Comparison of ENCODE assay signal across 7 cellular contexts in the genomic region with DNA sequence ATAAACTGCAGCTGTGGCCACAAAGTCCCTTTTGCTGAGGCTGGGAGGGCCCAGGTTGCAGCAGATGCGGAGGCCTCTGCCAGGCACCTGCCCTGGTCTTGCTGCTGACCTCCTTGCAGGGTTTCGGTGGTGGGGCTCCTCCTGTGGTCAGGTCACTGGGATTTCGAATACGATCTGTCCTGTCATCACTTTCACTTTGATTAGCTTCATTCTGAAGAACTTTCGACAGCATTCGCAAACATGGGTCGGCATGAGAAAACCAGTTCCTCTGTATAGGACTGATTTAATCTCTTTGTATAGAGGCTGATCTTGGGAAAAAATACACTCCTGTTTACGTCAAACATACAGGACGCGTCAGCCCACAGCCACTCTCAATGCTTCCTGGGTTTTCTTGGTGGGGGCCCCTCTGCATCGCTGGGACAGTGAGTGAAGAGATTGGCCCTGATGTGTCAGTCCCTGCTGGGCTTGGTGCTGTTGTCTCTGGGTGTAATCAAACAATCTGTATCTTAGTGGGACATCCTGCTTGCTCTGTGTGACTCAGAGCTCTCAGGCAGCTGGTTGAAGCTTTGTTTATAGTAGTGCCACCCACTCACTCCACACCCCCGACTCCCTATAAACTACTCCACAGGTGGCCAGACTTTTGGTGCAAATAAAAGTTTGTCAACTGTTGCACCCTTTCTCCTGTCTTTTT.
DNase-seq lines count a peak whose midpoint lies in the region; ATAC-seq lines count a peak whose summit lies in the region.

No MANE protein-coding gene starts in this region.

- H3K27ac Mint-ChIP-seq in activated naive CD8-positive, alpha-beta T cell treated with anti-CD3 and anti-CD28 coated beads, Interleukin-2, amount 50 U/mL, for 24 hours: peak overlapping the region; percentile 77

- peaks cover 66% of the 10 kb centered on the region for H3K4me1 Mint-ChIP-seq in activated naive CD8-positive, alpha-beta T cell treated with anti-CD3 and anti-CD28 coated beads, Interleukin-2, amount 50 U/mL, for 24 hours

- no peaks in the 10 kb centered on the region for H3K27me3 Mint-ChIP-seq in activated naive CD8-positive, alpha-beta T cell treated with anti-CD3 and anti-CD28 coated beads, Interleukin-2, amount 50 U/mL, for 24 hours

- DNase-seq in RPMI8226 (peak; percentile 89), non-pigmented ciliary epithelial cell (ENCODE audit: low read depth) (peak; percentile 23), UCSD-AML1 (lab: John Stamatoyannopoulos, UW; ENCODE audit: unreplicated experiment) (no peak)
- peak; percentile 69 for DNase-seq in activated naive CD8-positive, alpha-beta T cell treated with anti-CD3 and anti-CD28 coated beads, Interleukin-2, amount 50 U/mL, for 24 hours

- ATAC-seq in GM18907 (IDR thresholded peaks at IDR 0.05; ENCODE audit: unreplicated experiment) (peak; percentile 88), HG02973 (IDR thresholded peaks at IDR 0.05; ENCODE audit: unreplicated experiment) (peak; percentile 88), GM21360 (IDR thresholded peaks at IDR 0.05; ENCODE audit: unreplicated experiment) (no peak)
- ATAC-seq in activated naive CD8-positive, alpha-beta T cell treated with anti-CD3 and anti-CD28 coated beads, Interleukin-2, amount 50 U/mL, for 24 hours: peak; percentile 98

- H3K4me3 Mint-ChIP-seq in activated naive CD8-positive, alpha-beta T cell treated with anti-CD3 and anti-CD28 coated beads, Interleukin-2, amount 50 U/mL, for 24 hours: peak overlapping the region; percentile 30

- peaks cover 6% of the 10 kb centered on the region for H3K9me3 Mint-ChIP-seq in activated naive CD8-positive, alpha-beta T cell treated with anti-CD3 and anti-CD28 coated beads, Interleukin-2, amount 50 U/mL, for 24 hours

- H3K36me3 Mint-ChIP-seq in activated naive CD8-positive, alpha-beta T cell treated with anti-CD3 and anti-CD28 coated beads, Interleukin-2, amount 50 U/mL, for 24 hours (ENCODE audit: low read depth): peaks cover 3% of the 10 kb centered on the region
